In genomic region chr11:3181722-3182461, GRCh38 we compare ENCODE assay signal across 1 cellular context.
A peak's percentile ranks its signal among the peaks of the same experiment; 100 is the strongest.
TF ChIP-seq lines count a peak whose summit lies in the region.

No MANE protein-coding gene starts in this region.

TF ChIP-seq in GM12878, 131 proteins besides CTCF, POLR2A, EP300 and RAD21:
- TF ChIP-seq TARDBP (IDR thresholded peaks at IDR 0.05; ENCODE audit: borderline replicate concordance): no peak
- TF ChIP-seq FOXM1 (IDR thresholded peaks at IDR 0.05; ENCODE audit: low read depth, low read length): no peak
- TF ChIP-seq, protein P1, sequence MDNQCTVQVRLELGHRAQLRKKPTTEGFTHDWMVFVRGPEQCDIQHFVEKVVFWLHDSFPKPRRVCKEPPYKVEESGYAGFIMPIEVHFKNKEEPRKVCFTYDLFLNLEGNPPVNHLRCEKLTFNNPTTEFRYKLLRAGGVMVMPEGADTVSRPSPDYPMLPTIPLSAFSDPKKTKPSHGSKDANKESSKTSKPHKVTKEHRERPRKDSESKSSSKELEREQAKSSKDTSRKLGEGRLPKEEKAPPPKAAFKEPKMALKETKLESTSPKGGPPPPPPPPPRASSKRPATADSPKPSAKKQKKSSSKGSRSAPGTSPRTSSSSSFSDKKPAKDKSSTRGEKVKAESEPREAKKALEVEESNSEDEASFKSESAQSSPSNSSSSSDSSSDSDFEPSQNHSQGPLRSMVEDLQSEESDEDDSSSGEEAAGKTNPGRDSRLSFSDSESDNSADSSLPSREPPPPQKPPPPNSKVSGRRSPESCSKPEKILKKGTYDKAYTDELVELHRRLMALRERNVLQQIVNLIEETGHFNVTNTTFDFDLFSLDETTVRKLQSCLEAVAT (IDR thresholded peaks at IDR 0.05): peak; percentile 61; the same call in 1 of the 2 replicates
